Comparison of ENCODE assay signal across 8 cellular contexts in genomic region chr3:5122030-5122740, GRCh38. TPM values are rescaled to one million over a fixed set of nuclear protein-coding genes. Genes with fewer than 3 reads are reported as not detected.
DNase-seq lines count a peak whose midpoint lies in the region; ATAC-seq, FAIRE-seq and TF ChIP-seq lines count a peak whose summit lies in the region.

ARL8B (plus strand) TSS chr3:5122292; CDS start chr3:5122466, 174 bp downstream.

- H3K9me3 ChIP-seq in kidney (ENCODE audit: control insufficient read depth in 1 of 2, low read length in 2 of 2) = no peaks in the 10 kb centered on the region

- FAIRE-seq in kidney (lab: Jason Lieb, UNC) = no peak

- peaks cover 11 to 12% of the 10 kb centered on the region in 2 donors for H3K4me1 ChIP-seq in kidney (ENCODE audit: control insufficient read depth in 1 of 2, insufficient read depth in 1 of 2, low read depth in 1 of 2, low read length in 2 of 2)

- peak; percentile 84 for TF ChIP-seq CTCF in AG09309 (IDR thresholded peaks at IDR 0.05; ENCODE audit: control insufficient read depth, insufficient read depth, low read depth, low read length, missing control alignments)
- TF ChIP-seq CTCF in kidney (IDR thresholded peaks at IDR 0.05; ENCODE audit: borderline replicate concordance, extremely low read depth, insufficient read depth) = peak; percentile 95

- H3K9ac ChIP-seq in kidney (ENCODE audit: low read length in 2 of 2) = peak within 1 kb of the TSS; percentile 86 to 92

- intact Hi-C loops in kidney (cut with DNase I) = no loop called here

- H3K27ac ChIP-seq in kidney (ENCODE audit: low read depth in 2 of 2, low read length in 2 of 2) = peak within 1 kb of the TSS; percentile 88 to 91

- H3K4me3 ChIP-seq in AG09309 (ENCODE audit: control insufficient read depth, low read depth, low read length) (peak within 1 kb of the TSS; percentile 99), kidney (ENCODE audit: low read length in 2 of 2) (peak within 1 kb of the TSS; percentile 78 to 88)

- DNase-seq in AG09309 (ENCODE audit: low read depth) (no peak), NCI-H345 treated with DMSO at 0.1 percent for 48 hours (lab: John Stamatoyannopoulos, UW; ENCODE audit: unreplicated experiment) (peak; percentile 30), cerebellar cortex (ENCODE audit: low spot score) (peak; percentile 78), kidney (peak; percentile 96)
- peak; percentile 96 for DNase-seq in activated CD4-positive, CD25-positive, alpha-beta regulatory T cell treated with anti-CD3 and anti-CD28 coated beads, Interleukin-2, amount 50 U/mL, for 72 hours
- peak; percentile 83 to 92 for DNase-seq in stimulated activated CD4-positive, alpha-beta T cell treated with anti-CD3 and anti-CD28 coated beads, Interleukin-15, amount 100 ng/mL, for 1 hour (ENCODE audit: low read depth in 1 of 2, low spot score in 1 of 2)

- peak; percentile 97 for ATAC-seq in GM18868 (IDR thresholded peaks at IDR 0.05; ENCODE audit: unreplicated experiment)
- peak; percentile 95 for ATAC-seq in HG03103 (IDR thresholded peaks at IDR 0.05; ENCODE audit: low read depth, unreplicated experiment)

- no peaks in the 10 kb centered on the region for H3K36me3 ChIP-seq in kidney (ENCODE audit: control insufficient read depth in 1 of 2, insufficient read depth in 2 of 2, low read length in 2 of 2)

RNA-seq across cellular contexts. Expression of gene ARL8B, which starts in this region (rescaled TPM):
- total RNA-seq in kidney = 62.7 TPM
- polyA plus RNA-seq in kidney (ENCODE audit: insufficient read depth, low read depth, low replicate concordance) = 49.1 TPM
